Comparison of ENCODE assay signal across 11 cellular contexts in the genomic region with DNA sequence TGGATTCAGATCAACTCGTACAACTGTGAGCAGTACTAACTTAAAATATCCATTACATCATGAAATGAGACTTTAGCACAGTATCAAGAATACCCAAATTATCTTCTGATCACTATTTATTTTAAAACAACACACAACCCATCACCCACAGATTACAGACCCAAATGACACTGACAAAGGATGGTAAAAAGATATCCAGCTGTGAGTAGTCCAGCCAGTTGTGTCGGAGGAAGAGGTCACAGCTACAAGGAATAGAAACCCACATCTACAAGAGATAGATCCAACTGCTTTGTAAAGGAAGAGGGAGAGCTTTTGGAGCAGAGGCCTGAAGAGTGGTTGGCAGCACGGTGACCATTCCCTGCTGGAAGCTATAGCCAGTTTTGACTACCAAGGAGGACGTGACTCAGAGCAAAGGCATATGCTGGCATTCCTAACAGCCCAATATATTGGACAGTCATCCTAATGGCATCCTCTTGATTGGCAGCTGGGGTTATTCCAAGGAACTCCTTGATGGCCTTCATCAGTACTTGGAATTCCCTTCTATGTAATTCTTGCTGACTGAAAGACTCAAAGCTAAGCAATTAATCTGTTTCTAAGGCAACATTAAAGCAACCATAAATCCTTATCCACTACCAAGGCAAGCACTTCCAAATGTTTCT. TPM values are rescaled to one million over a fixed set of nuclear protein-coding genes. Genes with fewer than 3 reads are reported as not detected.
DNase-seq lines count a peak whose midpoint lies in the region; ATAC-seq and TF ChIP-seq lines count a peak whose summit lies in the region.
"Had no signal": no experiment of that assay in that cellular context is flagged by ENCODE, and none has a peak within 500 bp of the region (broad histone marks: within the 10 kb centered on the region; RNA-seq: fewer than 3 reads in every experiment).

No MANE protein-coding gene starts in this region.

- H3K9me3 Mint-ChIP-seq in immature natural killer cell (peaks cover 1 to 9% (median 6%) of the 10 kb centered on the region in 6 donors), natural killer cell (peaks cover 2 to 9% of the 10 kb centered on the region in 2 donors)
- H3K9me3 Mint-ChIP-seq: activated CD8-positive, alpha-beta T cell treated with anti-CD3 and anti-CD28 coated beads for 36 hours; naive B cell had no signal

- TF ChIP-seq CTCF in fibroblast of villous mesenchyme (IDR thresholded peaks at IDR 0.05; ENCODE audit: insufficient read depth, low read depth, low read length): no peak
- TF ChIP-seq CTCF in natural killer cell (IDR thresholded peaks at IDR 0.05): no peak

- H3K9me3 ChIP-seq in SJCRH30 (replicated peaks): no peaks in the 10 kb centered on the region
- no peaks in the 10 kb centered on the region for H3K9me3 ChIP-seq in effector memory CD4-positive, alpha-beta T cell (ENCODE audit: control insufficient read depth, low read length)

- H3K4me3 ChIP-seq in SJCRH30: no peak overlapping the region
- H3K4me3 ChIP-seq in fibroblast of villous mesenchyme (ENCODE audit: low read depth, low read length): no peak overlapping the region
- no peak overlapping the region for H3K4me3 ChIP-seq in rectal smooth muscle tissue (ENCODE audit: low read length)
- H3K4me3 ChIP-seq in effector memory CD4-positive, alpha-beta T cell (ENCODE audit: insufficient read depth, low read depth, low read length, poor library complexity, severe bottlenecking): no peak overlapping the region

- H3K36me3 ChIP-seq in SJCRH30 (no peaks in the 10 kb centered on the region), rectal smooth muscle tissue (ENCODE audit: control insufficient read depth, insufficient read depth, low read length) (no peaks in the 10 kb centered on the region)
- H3K36me3 ChIP-seq in effector memory CD4-positive, alpha-beta T cell (ENCODE audit: control insufficient read depth, insufficient read depth, low read length): no peaks in the 10 kb centered on the region

- no peak overlapping the region for H3K27ac Mint-ChIP-seq in immature natural killer cell
- no peak overlapping the region for H3K27ac Mint-ChIP-seq in natural killer cell
- H3K27ac Mint-ChIP-seq: activated CD8-positive, alpha-beta T cell treated with anti-CD3 and anti-CD28 coated beads for 36 hours had no signal

- H3K27me3 Mint-ChIP-seq in immature natural killer cell (ENCODE audit: low read depth in 3 of 3) (peaks cover 0 to 3% (median 0%) of the 10 kb centered on the region in 3 donors), natural killer cell (ENCODE audit: low read depth in 2 of 2) (peaks cover 0 to 3% of the 10 kb centered on the region in 2 donors)
- H3K27me3 Mint-ChIP-seq: activated CD8-positive, alpha-beta T cell treated with anti-CD3 and anti-CD28 coated beads for 36 hours; naive B cell had no signal

- H3K4me1 ChIP-seq in SJCRH30 (peaks cover 22% of the 10 kb centered on the region), rectal smooth muscle tissue (ENCODE audit: control insufficient read depth, insufficient read depth, low read length) (peaks cover 30% of the 10 kb centered on the region)
- H3K4me1 ChIP-seq in effector memory CD4-positive, alpha-beta T cell (ENCODE audit: control insufficient read depth, insufficient read depth, low read length, poor library complexity, severe bottlenecking): no peaks in the 10 kb centered on the region

- H3K4me1 Mint-ChIP-seq in immature natural killer cell: no peaks in the 10 kb centered on the region
- H3K4me1 Mint-ChIP-seq in natural killer cell: no peaks in the 10 kb centered on the region
- H3K4me1 Mint-ChIP-seq: naive B cell had no signal

- H3K9ac ChIP-seq in rectal smooth muscle tissue (ENCODE audit: low read length): no peak overlapping the region

- H3K27me3 ChIP-seq in SJCRH30 (no peaks in the 10 kb centered on the region), rectal smooth muscle tissue (ENCODE audit: control insufficient read depth, insufficient read depth, low read length) (no peaks in the 10 kb centered on the region)
- H3K27me3 ChIP-seq in effector memory CD4-positive, alpha-beta T cell (replicated peaks; ENCODE audit: control insufficient read depth, insufficient read depth, low read length, poor library complexity, severe bottlenecking): no peaks in the 10 kb centered on the region

- H3K27ac ChIP-seq in SJCRH30 (peak overlapping the region; percentile 65), rectal smooth muscle tissue (ENCODE audit: low read depth, low read length) (peak overlapping the region; percentile 57)
- H3K27ac ChIP-seq in effector memory CD4-positive, alpha-beta T cell (ENCODE audit: insufficient read depth, low read length, poor library complexity, severe bottlenecking): no peak overlapping the region

- intact Hi-C loops in natural killer cell (cut with micrococcal nuclease): no loop called here

- H3K4me3 Mint-ChIP-seq in immature natural killer cell (no peak overlapping the region), natural killer cell (no peak overlapping the region)
- H3K4me3 Mint-ChIP-seq: activated CD8-positive, alpha-beta T cell treated with anti-CD3 and anti-CD28 coated beads for 36 hours; naive B cell had no signal

- ATAC-seq in GM21576 (IDR thresholded peaks at IDR 0.05; ENCODE audit: unreplicated experiment) (no peak), natural killer cell (no peak)
- ATAC-seq: activated CD8-positive, alpha-beta T cell treated with anti-CD3 and anti-CD28 coated beads for 36 hours had no signal

- H3K36me3 Mint-ChIP-seq in immature natural killer cell: peaks cover 0 to 4% (median 0%) of the 10 kb centered on the region in 3 donors
- no peaks in the 10 kb centered on the region for H3K36me3 Mint-ChIP-seq in natural killer cell
- H3K36me3 Mint-ChIP-seq: naive B cell had no signal

- DNase-seq in ELR (ENCODE audit: low read depth) (peak; percentile 99), SJCRH30 (peak; percentile 61 to 69), fibroblast of villous mesenchyme (ENCODE audit: low read depth) (peak; percentile 74), immature natural killer cell (no peak), natural killer cell (no peak)
- no peak for DNase-seq in effector memory CD4-positive, alpha-beta T cell
- DNase-seq: activated CD8-positive, alpha-beta T cell treated with anti-CD3 and anti-CD28 coated beads for 36 hours; GDM1; naive B cell had no signal

RNA-seq across cellular contexts. Expression of gene SLC8A1, which starts 17.1 kb away (rescaled TPM):
- total RNA-seq in SJCRH30 (2014; rRNA removed; shearing (Covaris generic)): 27.1 and 27.7 TPM in 2 replicates
- total RNA-seq in fibroblast of villous mesenchyme: 59.6 and 98.9 TPM in 2 replicates
- polyA plus RNA-seq in immature natural killer cell: under 1 TPM; 0.01 to 0.34 (median 0.11) TPM
- 1 to 10 TPM; 1.4 to 4.7 (median 3.6) TPM for total RNA-seq in natural killer cell

Comparison
In these comparisons a context has a peak if more than half of its experiments do, and no peak if none do; other contexts are left out.
1. DNase-seq: peak in ELR (single experiment), SJCRH30 (2 of 2) and fibroblast of villous mesenchyme (single experiment); none in immature natural killer cell (0 of 3), effector memory CD4-positive, alpha-beta T cell (0 of 3) and natural killer cell (single experiment).